In genomic region chr2:197499594-197500502, GRCh38 we compare ENCODE assay signal across 8 cellular contexts. TPM values are rescaled to one million over a fixed set of nuclear protein-coding genes. Genes with fewer than 3 reads are reported as not detected.
DNase-seq lines count a peak whose midpoint lies in the region; ATAC-seq and TF ChIP-seq lines count a peak whose summit lies in the region.

HSPD1 (minus strand) TSS chr2:197499840; CDS start chr2:197498848, 992 bp downstream.
HSPE1 (plus strand) TSS chr2:197500379; CDS start chr2:197500437, 58 bp downstream.

- H3K4me2 ChIP-seq in PC-3 (ENCODE audit: low read length), result peak within 1 kb of the TSS; percentile 96

- DNase-seq in DMS114 treated with DMSO at 0.1 percent for 48 hours (lab: John Stamatoyannopoulos, UW; ENCODE audit: unreplicated experiment) (peak; percentile 94), PC-3 (peak; percentile 99), activated T-cell treated with anti-CD3 and anti-CD28 coated beads for 48 hours (ENCODE audit: low read depth) (peak; percentile 97), epithelial cell of prostate (ENCODE audit: low read depth, low spot score) (peak; percentile 93), mucosa of gallbladder (ENCODE audit: low spot score) (peak; percentile 99)
- peak; percentile 97 for DNase-seq in stimulated activated CD8-positive, alpha-beta memory T cell treated with anti-CD3 and anti-CD28 coated beads, Interleukin-4, amount 100 ng/mL, for 4 hours (ENCODE audit: low read depth in 2 of 2, low spot score in 1 of 2)

- POLR2A ChIA-PET in PC-3 (lab: Charles Lee; ENCODE audit: unreplicated experiment), result interaction anchor here (0.5 to 1.4 kb wide), 12 partner anchors 13 to 211 kb away, joined by 3 to 7 read pairs (median 3); partner anchors contain the start of genes COQ10B, MARS2, MOB4 and SF3B1

- ATAC-seq in GM21576 (IDR thresholded peaks at IDR 0.05; ENCODE audit: unreplicated experiment) (peak; percentile 75), PC-3 (peak; percentile 81)

- no peaks in the 10 kb centered on the region for H3K9me2 ChIP-seq in PC-3 (replicated peaks; ENCODE audit: low read length)

- CTCF ChIA-PET in PC-3 (lab: Charles Lee), result interaction anchor here (0.5 to 1.3 kb wide), 2 partner anchors 77 to 100 kb away, joined by 3 read pairs; no protein-coding TSS in a partner anchor

- H3K9ac ChIP-seq in PC-3 (ENCODE audit: low read length), result peak within 1 kb of the TSS; percentile 98

- H3K4me3 ChIP-seq in PC-3 (ENCODE audit: low read length), result peak within 1 kb of the TSS; percentile 89

- H3K27ac ChIP-seq in PC-3 (ENCODE audit: low read length), result peak within 1 kb of the TSS; percentile 85
- H3K27ac ChIP-seq in epithelial cell of prostate, result peak within 1 kb of the TSS; percentile 95

- TF ChIP-seq EP300 in Ishikawa (IDR thresholded peaks at IDR 0.05; ENCODE audit: borderline replicate concordance), result peak; percentile 78

- H3F3A ChIP-seq in PC-3 (ENCODE audit: low read length, unreplicated experiment), result no peaks in the 10 kb centered on the region

- intact Hi-C loops in PC-3 (cut with micrococcal nuclease), result loop anchor here (1.0 to 10.0 kb wide), 5 partner anchors 16 to 277 kb away; partner anchors contain the start of genes COQ10B and MOB4

- TF ChIP-seq CTCF in PC-3 (conservative IDR thresholded peaks at IDR 0.05; ENCODE audit: low read depth, low read length), result no peak

- no peaks in the 10 kb centered on the region for H3K27me3 ChIP-seq in PC-3 (ENCODE audit: low read length)

- H2AFZ ChIP-seq in PC-3 (ENCODE audit: low read length), result peak within 1 kb of the TSS; percentile 27; the same call in 1 of the 2 replicates

- H3K79me2 ChIP-seq in PC-3 (ENCODE audit: low read length), result peaks cover 94% of the 10 kb centered on the region

- BruUV-seq in PC-3 (replicated peaks; lab: Mats Ljungman, UMichigan), result no TSS peak

- no peaks in the 10 kb centered on the region for H3K9me3 ChIP-seq in PC-3 (ENCODE audit: low read length)

- TF ChIP-seq RAD21 in Ishikawa (IDR thresholded peaks at IDR 0.05; ENCODE audit: low read depth), result no peak

- peaks cover 36% of the 10 kb centered on the region for H3K4me1 ChIP-seq in PC-3 (ENCODE audit: insufficient read depth, low read length)

- peaks cover 71% of the 10 kb centered on the region for H3K36me3 ChIP-seq in PC-3 (ENCODE audit: low read depth, low read length)

- H4K20me1 ChIP-seq in PC-3 (ENCODE audit: low read length), result peaks cover 66% of the 10 kb centered on the region

TF ChIP-seq in Ishikawa, 13 proteins besides CTCF, POLR2A, EP300 and RAD21:
- TF ChIP-seq TEAD4 (IDR thresholded peaks at IDR 0.05) (peak; percentile 65), TCF12 (IDR thresholded peaks at IDR 0.05; ENCODE audit: low read depth) (peak; percentile 82; the same call in 1 of the 2 replicates), CEBPB (IDR thresholded peaks at IDR 0.05) (no peak), MAX (IDR thresholded peaks at IDR 0.05) (peak; percentile 88), NFIC (IDR thresholded peaks at IDR 0.05) (peak; percentile 52), REST (IDR thresholded peaks at IDR 0.05; ENCODE audit: low read depth) (no peak), YY1 (IDR thresholded peaks at IDR 0.05; ENCODE audit: low read depth) (peak; percentile 58), CREB1 (IDR thresholded peaks at IDR 0.05; ENCODE audit: low read depth) (peak; percentile 96), EGR1 (IDR thresholded peaks at IDR 0.05) (peak; percentile 59), ZBTB7A (IDR thresholded peaks at IDR 0.05; ENCODE audit: low read depth) (0 out of 2 replicates have a peak, but pooled peaks have one; percentile 44), USF1 (IDR thresholded peaks at IDR 0.05) (peak; percentile 68), FOXM1 (IDR thresholded peaks at IDR 0.05; ENCODE audit: borderline replicate concordance, low read depth) (peak; percentile 46; the same call in 1 of the 2 replicates), TAF1 (IDR thresholded peaks at IDR 0.05; ENCODE audit: low read depth) (peak; percentile 90)

RNA-seq across cellular contexts. Expression of gene HSPD1, which starts in this region (rescaled TPM):
- total RNA-seq in PC-3 (2014; rRNA removed) (396 and 410 TPM in 2 replicates), mucosa of gallbladder (221 TPM)

RNA-seq across cellular contexts. Expression of gene HSPE1, which starts in this region (rescaled TPM):
- total RNA-seq in PC-3 (2014; rRNA removed) (266 and 321 TPM in 2 replicates), mucosa of gallbladder (115 TPM)

Comparison
In these comparisons a context has a peak if more than half of its experiments do, and no peak if none do; other contexts are left out.
1. Peak in every context shown above with its lines: DNase-seq, ATAC-seq, H3K4me3 ChIP-seq and H3K27ac ChIP-seq.